20 cellular contexts compared by ENCODE assay signal in genomic region chr9:80077059-80077458, GRCh38.
DNase-seq lines count a peak whose midpoint lies in the region; ATAC-seq, FAIRE-seq and TF ChIP-seq lines count a peak whose summit lies in the region.
"Had no signal": no experiment of that assay in that cellular context is flagged by ENCODE, and none has a peak within 500 bp of the region (broad histone marks: within the 10 kb centered on the region; RNA-seq: fewer than 3 reads in every experiment).

No MANE protein-coding gene starts in this region.

- H3K9ac ChIP-seq in BLaER1 treated with 17β-estradiol and CSF1 and Interleukin-3, amounts not matched to agents 10 nM and 100 nM, result no peak overlapping the region

- H3K27ac ChIP-seq in BLaER1 treated with 17β-estradiol and CSF1 and Interleukin-3, amounts not matched to agents 10 nM and 100 nM, result peak overlapping the region in 3 of 11 experiments; percentile 1 to 26 (median 20); a peak in 3 of 22 replicates
- H3K27ac ChIP-seq: A549, SJCRH30 had no signal

- H3K27ac Mint-ChIP-seq in memory B cell, result peak overlapping the region; percentile 89
- H3K27ac Mint-ChIP-seq: CD8-positive, alpha-beta memory T cell had no signal

- DNase-seq in memory B cell (ENCODE audit: low spot score in 2 of 2), result no peak
- DNase-seq in renal cortical epithelial cell (ENCODE audit: low read depth), result peak; percentile 18
- DNase-seq in GM12892 (ENCODE audit: insufficient read length), result no peak
- DNase-seq: C1 segment of cervical spinal cord; CD8-positive, alpha-beta memory T cell; DMS53; IMR-90; NCI-H1436 treated with DMSO at 0.1 percent for 48 hours; NCI-H2029; NCI-H446; NCI-H526 treated with DMSO at 0.1 percent for 48 hours; SJCRH30 had no signal

- H3K4me1 ChIP-seq in BLaER1 treated with 17β-estradiol and CSF1 and Interleukin-3, amounts not matched to agents 10 nM and 100 nM, result peaks cover 5 to 28% (median 17%) of the 10 kb centered on the region in 10 experiments; a peak in 17 of 20 replicates
- H3K4me1 ChIP-seq: A549, SJCRH30 had no signal

- no peaks in the 10 kb centered on the region for H4K20me1 ChIP-seq in BLaER1 treated with 17β-estradiol and CSF1 and Interleukin-3, amounts not matched to agents 10 nM and 100 nM

- no peak for TF ChIP-seq POLR2A in GM12892 (IDR thresholded peaks at IDR 0.05; ENCODE audit: low read depth, low read length)

- H3K4me3 ChIP-seq in BLaER1 treated with 17β-estradiol and CSF1 and Interleukin-3, amounts not matched to agents 10 nM and 100 nM, result no peak overlapping the region
- H3K4me3 ChIP-seq: A549, SJCRH30 had no signal

- no peaks in the 10 kb centered on the region for H3K9me3 Mint-ChIP-seq in memory B cell
- H3K9me3 Mint-ChIP-seq: CD8-positive, alpha-beta memory T cell had no signal

- H3K36me3 ChIP-seq in BLaER1 treated with 17β-estradiol and CSF1 and Interleukin-3, amounts not matched to agents 10 nM and 100 nM, result peaks cover 0 to 5% (median 0%) of the 10 kb centered on the region in 11 experiments; a peak in 1 of 22 replicates
- H3K36me3 ChIP-seq: SJCRH30 had no signal

- FAIRE-seq in GM12892 (lab: Jason Lieb, UNC), result no peak
- FAIRE-seq: A549, GM19239, HTR-8/SVneo had no signal

- peak overlapping the region in 10 of 11 experiments; percentile 15 to 64 (median 54); a peak in 18 of 22 replicates for H3K4me2 ChIP-seq in BLaER1 treated with 17β-estradiol and CSF1 and Interleukin-3, amounts not matched to agents 10 nM and 100 nM
- H3K4me2 ChIP-seq: A549 had no signal

- H3K4me1 Mint-ChIP-seq in memory B cell, result peaks cover 17% of the 10 kb centered on the region
- H3K4me1 Mint-ChIP-seq: CD8-positive, alpha-beta memory T cell had no signal

- peak overlapping the region; percentile 50 for H3K4me3 Mint-ChIP-seq in memory B cell
- H3K4me3 Mint-ChIP-seq: CD8-positive, alpha-beta memory T cell had no signal

- no peaks in the 10 kb centered on the region for H3K27me3 Mint-ChIP-seq in memory B cell
- H3K27me3 Mint-ChIP-seq: CD8-positive, alpha-beta memory T cell had no signal

- peak; percentile 52 for ATAC-seq in GM19463 (IDR thresholded peaks at IDR 0.05; ENCODE audit: unreplicated experiment)
- no peak for ATAC-seq in memory B cell (ENCODE audit: low read depth)
- no peak for ATAC-seq in HG02870 (IDR thresholded peaks at IDR 0.05; ENCODE audit: unreplicated experiment)
- ATAC-seq in HG03378 (IDR thresholded peaks at IDR 0.05; ENCODE audit: unreplicated experiment), result no peak
- ATAC-seq: A549, Panc1 had no signal

- peaks cover 8 to 34% (median 18%) of the 10 kb centered on the region in 11 experiments; a peak in 19 of 22 replicates for H3K9me3 ChIP-seq in BLaER1 treated with 17β-estradiol and CSF1 and Interleukin-3, amounts not matched to agents 10 nM and 100 nM (replicated peaks in 1 of 11)
- H3K9me3 ChIP-seq: A549, SJCRH30 had no signal

- peaks cover 2% of the 10 kb centered on the region for H3K36me3 Mint-ChIP-seq in memory B cell
- H3K36me3 Mint-ChIP-seq: CD8-positive, alpha-beta memory T cell had no signal

- no peaks in the 10 kb centered on the region for H3K27me3 ChIP-seq in BLaER1 treated with 17β-estradiol and CSF1 and Interleukin-3, amounts not matched to agents 10 nM and 100 nM
- H3K27me3 ChIP-seq: SJCRH30 had no signal
